31 cellular contexts compared by ENCODE assay signal in the genomic region with DNA sequence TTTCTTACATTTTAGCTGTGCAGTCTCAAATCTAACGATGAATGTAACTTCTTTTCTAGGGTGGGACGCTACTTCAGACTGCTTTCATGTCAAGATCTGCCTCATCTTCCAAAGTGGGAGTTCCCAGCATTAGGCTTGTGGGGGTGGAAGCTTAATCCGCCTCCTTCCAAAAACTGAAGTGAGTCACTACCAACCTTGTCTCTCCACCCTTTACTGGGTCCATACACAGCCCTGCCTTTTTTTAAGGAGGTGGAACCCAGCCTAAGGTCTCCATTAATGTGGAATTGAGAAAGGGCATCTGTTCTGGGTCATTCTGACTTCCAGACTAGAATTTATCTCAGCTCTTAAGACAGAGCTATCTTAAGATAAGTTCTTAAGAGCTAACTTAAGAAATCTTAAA. TPM values are rescaled to one million over a fixed set of nuclear protein-coding genes. Genes with fewer than 3 reads are reported as not detected.
DNase-seq lines count a peak whose midpoint lies in the region; ATAC-seq, FAIRE-seq and TF ChIP-seq lines count a peak whose summit lies in the region.
"Had no signal": no experiment of that assay in that cellular context is flagged by ENCODE, and none has a peak within 500 bp of the region (broad histone marks: within the 10 kb centered on the region; RNA-seq: fewer than 3 reads in every experiment).

No MANE protein-coding gene starts in this region.

- H3K4me1 ChIP-seq in breast epithelium (no peaks in the 10 kb centered on the region), keratinocyte (ENCODE audit: control insufficient read depth, extremely low read depth, insufficient read depth, low read length) (peaks cover 9% of the 10 kb centered on the region), uterus (peaks cover 0 to 5% of the 10 kb centered on the region in 2 donors)
- H3K4me1 ChIP-seq: ascending aorta, upper lobe of left lung had no signal

- FAIRE-seq in keratinocyte (lab: Jason Lieb, UNC), result peak; percentile 81
- FAIRE-seq: H1 had no signal

- H3K4me1 Mint-ChIP-seq in MCF 10A (ENCODE audit: insufficient read depth, unreplicated experiment), result no peaks in the 10 kb centered on the region
- H3K4me1 Mint-ChIP-seq: activated B cell treated with CpG ODN at 0.5 μM for 24 hours; stimulated activated naive B cell treated with anti-CD40 and anti-IgM and Interleukin-4, amounts not matched to agents 10 μg/mL and 1 μg/mL and 100 μg/mL, for 72 hours had no signal

- H3K79me2 ChIP-seq in keratinocyte (ENCODE audit: control insufficient read depth, insufficient read depth, low read length), result no peaks in the 10 kb centered on the region

- H3K4me3 Mint-ChIP-seq in MCF 10A (ENCODE audit: unreplicated experiment), result no peak overlapping the region
- H3K4me3 Mint-ChIP-seq: activated B cell treated with CpG ODN at 0.5 μM for 24 hours; activated naive CD8-positive, alpha-beta T cell; activated T-cell treated with anti-CD3 and anti-CD28 coated beads, Interleukin-2, amount 50 U/mL, for 24 hours; natural killer cell; stimulated activated naive B cell treated with anti-CD40 and anti-IgM and Interleukin-4, amounts not matched to agents 10 μg/mL and 1 μg/mL and 100 μg/mL, for 72 hours had no signal

- dilution Hi-C loops in keratinocyte (cut with MboI; ENCODE audit: extremely low pct_ligation_motif_present, low sequenced_read_pairs), result no loop called here

- H3K9me3 ChIP-seq in breast epithelium (no peaks in the 10 kb centered on the region), keratinocyte (ENCODE audit: control insufficient read depth, low read depth, low read length) (no peaks in the 10 kb centered on the region), uterus (no peaks in the 10 kb centered on the region)
- H3K9me3 ChIP-seq: ascending aorta, upper lobe of left lung had no signal

- TF ChIP-seq CTCF in MCF 10A (IDR thresholded peaks at IDR 0.05; ENCODE audit: unreplicated experiment), result no peak
- no peak for TF ChIP-seq CTCF in breast epithelium (IDR thresholded peaks at IDR 0.05)
- no peak for TF ChIP-seq CTCF in fibroblast of mammary gland (conservative IDR thresholded peaks at IDR 0.05; ENCODE audit: control insufficient read depth, insufficient read depth, low read depth, low read length)
- TF ChIP-seq CTCF in keratinocyte (optimal IDR thresholded peaks at IDR 0.05 in 1 of 3, IDR thresholded peaks at IDR 0.05 in 1 of 3, conservative IDR thresholded peaks at IDR 0.05 in 1 of 3; ENCODE audit: extremely low read depth in 1 of 3, insufficient read depth in 2 of 3, low read length in 3 of 3), result no peak
- no peak for TF ChIP-seq CTCF in uterus (IDR thresholded peaks at IDR 0.05)

- no peaks in the 10 kb centered on the region for H3K36me3 Mint-ChIP-seq in MCF 10A (ENCODE audit: insufficient read depth, unreplicated experiment)
- H3K36me3 Mint-ChIP-seq: natural killer cell; stimulated activated naive B cell treated with anti-CD40 and anti-IgM and Interleukin-4, amounts not matched to agents 10 μg/mL and 1 μg/mL and 100 μg/mL, for 72 hours had no signal

- H3K9ac ChIP-seq in keratinocyte (ENCODE audit: control insufficient read depth, extremely low read depth, insufficient read depth, low read length), result no peak overlapping the region

- no peaks in the 10 kb centered on the region for H3K27me3 ChIP-seq in breast epithelium
- no peaks in the 10 kb centered on the region for H3K27me3 ChIP-seq in keratinocyte (ENCODE audit: control insufficient read depth, extremely low read depth, insufficient read depth, low read length)
- no peaks in the 10 kb centered on the region for H3K27me3 ChIP-seq in uterus
- H3K27me3 ChIP-seq: ascending aorta, upper lobe of left lung had no signal

- intact Hi-C loops in MCF 10A (cut with micrococcal nuclease) (no loop called here), breast epithelium (cut with DNase I; ENCODE audit: low total_unique reads) (no loop called here), uterus (cut with DNase I; ENCODE audit: low total_unique reads) (no loop called here)

- H3K4me2 ChIP-seq in keratinocyte (ENCODE audit: control insufficient read depth, extremely low read depth, insufficient read depth, low read depth, low read length), result peak overlapping the region; percentile 39

- H3K27ac ChIP-seq in breast epithelium (no peak overlapping the region), keratinocyte (ENCODE audit: control insufficient read depth, insufficient read depth, low read length) (no peak overlapping the region), uterus (peak overlapping the region; percentile 26 to 61)
- H3K27ac ChIP-seq: 22Rv1, ascending aorta, C4-2B, upper lobe of left lung had no signal

- H3K9me1 ChIP-seq in keratinocyte (ENCODE audit: control insufficient read depth, extremely low read depth, insufficient read depth, low read length), result no peaks in the 10 kb centered on the region

- TF ChIP-seq POLR2A in breast epithelium (IDR thresholded peaks at IDR 0.05) (no peak), uterus (IDR thresholded peaks at IDR 0.05) (no peak)

- H3K4me3 ChIP-seq in breast epithelium (no peak overlapping the region), fibroblast of mammary gland (ENCODE audit: control insufficient read depth, low read depth, low read length) (no peak overlapping the region), keratinocyte (ENCODE audit: control insufficient read depth in 2 of 3, extremely low read depth in 1 of 3, insufficient read depth in 2 of 3, low read depth in 1 of 3, low read length in 3 of 3) (no peak overlapping the region), uterus (no peak overlapping the region)
- H3K4me3 ChIP-seq: ascending aorta, upper lobe of left lung had no signal

- H3K36me3 ChIP-seq in breast epithelium (no peaks in the 10 kb centered on the region), keratinocyte (ENCODE audit: control insufficient read depth in 2 of 2, extremely low read depth in 1 of 2, insufficient read depth in 2 of 2, low read length in 2 of 2) (peaks cover 0 to 2% of the 10 kb centered on the region in 2 experiments), uterus (no peaks in the 10 kb centered on the region)
- H3K36me3 ChIP-seq: ascending aorta, upper lobe of left lung had no signal

- no peaks in the 10 kb centered on the region for H3K27me3 Mint-ChIP-seq in MCF 10A (ENCODE audit: insufficient read depth, unreplicated experiment)
- H3K27me3 Mint-ChIP-seq: activated B cell treated with CpG ODN at 0.5 μM for 24 hours; activated naive CD8-positive, alpha-beta T cell; activated T-cell treated with anti-CD3 and anti-CD28 coated beads, Interleukin-2, amount 50 U/mL, for 24 hours had no signal

- H2AFZ ChIP-seq in keratinocyte (ENCODE audit: control insufficient read depth, low read length), result no peak overlapping the region

- POLR2A ChIA-PET in MCF 10A (lab: Yijun Ruan, JAX), result interaction anchor here (0.7 to 1.9 kb wide), 7 partner anchors 9 to 581 kb away, joined by 3 to 12 read pairs (median 3); partner anchors contain the start of gene NFE2L2

- no peaks in the 10 kb centered on the region for H3K9me3 Mint-ChIP-seq in MCF 10A (ENCODE audit: unreplicated experiment)
- H3K9me3 Mint-ChIP-seq: activated B cell treated with CpG ODN at 0.5 μM for 24 hours; activated T-cell treated with anti-CD3 and anti-CD28 coated beads, Interleukin-2, amount 50 U/mL, for 24 hours; natural killer cell; stimulated activated naive B cell treated with anti-CD40 and anti-IgM and Interleukin-4, amounts not matched to agents 10 μg/mL and 1 μg/mL and 100 μg/mL, for 72 hours had no signal

- no peaks in the 10 kb centered on the region for H4K20me1 ChIP-seq in keratinocyte (ENCODE audit: control insufficient read depth, extremely low read depth, insufficient read depth, low read length)

- DNase-seq in MCF 10A (ENCODE audit: unreplicated experiment) (peak; percentile 20), breast epithelium (ENCODE audit: low spot score in 2 of 2) (no peak), fibroblast of mammary gland (ENCODE audit: low read depth) (peak; percentile 62), keratinocyte (ENCODE audit: low read depth, low spot score) (no peak), uterus (peak; percentile 58 to 77), DMS79 (lab: John Stamatoyannopoulos, UW) (no peak)
- DNase-seq: activated B cell treated with CpG ODN at 0.5 μM for 24 hours; activated CD4-positive, alpha-beta T cell treated with anti-CD3 and anti-CD28 coated beads, Interleukin-2, amount 50 U/mL, for 1 hour; activated effector memory CD4-positive, alpha-beta T cell treated with anti-CD3 and anti-CD28 coated beads, Interleukin-2, amount 50 U/mL, for 16 hours; activated T-cell treated with anti-CD3 and anti-CD28 coated beads, Interleukin-2, amount 50 U/mL, for 24 hours; central memory CD4-positive, alpha-beta T cell; cortex of kidney; KBM-7; natural killer cell; NCI-H1105; NCI-H187 treated with DMSO at 0.1 percent for 48 hours; NCI-H2171; NCI-H510A; occipital lobe; RPMI8226; stimulated activated naive B cell treated with anti-CD40 and anti-IgM and Interleukin-4, amounts not matched to agents 10 μg/mL and 1 μg/mL and 100 μg/mL, for 72 hours; substantia nigra; T-helper 1 cell; upper lobe of left lung had no signal

- H3K27ac Mint-ChIP-seq in MCF 10A (ENCODE audit: low read depth, unreplicated experiment), result no peak overlapping the region
- H3K27ac Mint-ChIP-seq: activated B cell treated with CpG ODN at 0.5 μM for 24 hours; activated naive CD8-positive, alpha-beta T cell; activated T-cell treated with anti-CD3 and anti-CD28 coated beads, Interleukin-2, amount 50 U/mL, for 24 hours; natural killer cell; stimulated activated naive B cell treated with anti-CD40 and anti-IgM and Interleukin-4, amounts not matched to agents 10 μg/mL and 1 μg/mL and 100 μg/mL, for 72 hours had no signal

- ATAC-seq in GM21723 (IDR thresholded peaks at IDR 0.05; ENCODE audit: unreplicated experiment), result no peak
- ATAC-seq in HG02763 (IDR thresholded peaks at IDR 0.05; ENCODE audit: unreplicated experiment), result no peak
- ATAC-seq: natural killer cell; stimulated activated naive B cell treated with anti-CD40 and anti-IgM and Interleukin-4, amounts not matched to agents 10 μg/mL and 1 μg/mL and 100 μg/mL, for 72 hours had no signal

- CTCF ChIA-PET in MCF 10A (lab: Yijun Ruan, JAX), result interaction anchor here (0.6 to 4.1 kb wide), 3 partner anchors 10 to 44 kb away, joined by 3 to 17 read pairs (median 15); partner anchors contain the start of gene NFE2L2

- no TSS peak for BruUV-seq in MCF 10A (replicated peaks; lab: Mats Ljungman, UMichigan)

RNA-seq across cellular contexts. Expression of gene NFE2L2, which starts 42.0 kb away (rescaled TPM):
- 135 and 180 TPM in 2 replicates for total RNA-seq in MCF 10A (2022)
- total RNA-seq in breast epithelium, result 100 to 1,000 TPM in 2 of 3 donors, 10 to 100 TPM in 1; 63.8 to 133 (median 124) TPM
- polyA plus RNA-seq in keratinocyte, result 148 to 209 TPM (median 177 TPM) in 3 replicates
- 270 TPM for polyA plus RNA-seq in keratinocyte (2011; ENCODE audit: low read depth)
- polyA plus RNA-seq in keratinocyte (2011; cell fraction: cytosol; rRNA removed), result 125 and 255 TPM in 2 replicates
- polyA plus RNA-seq in keratinocyte (2011; cell fraction: nucleus; rRNA removed), result 188 and 209 TPM in 2 replicates
- polyA plus RNA-seq in keratinocyte (2012; ENCODE audit: low replicate concordance), result 73.8 and 149 TPM in 2 replicates
- 111 to 217 TPM (median 195 TPM) in 3 replicates for polyA minus RNA-seq in keratinocyte
- 156 TPM for polyA minus RNA-seq in keratinocyte (2011; cell fraction: cytosol; rRNA and poly(A)+ RNA removed)
- polyA minus RNA-seq in keratinocyte (2011; cell fraction: nucleus; rRNA and poly(A)+ RNA removed), result 72.8 and 148 TPM in 2 replicates
- total RNA-seq in uterus, result 100 to 1,000 TPM in 1 of 4 donors, 10 to 100 TPM in 3; 53.0 to 148 (median 90.0) TPM

Comparison
In these comparisons a context has a peak if more than half of its experiments do, and no peak if none do; other contexts are left out.
1. DNase-seq: peak in MCF 10A (single experiment), fibroblast of mammary gland (single experiment) and uterus (2 of 2); none in breast epithelium (0 of 2), keratinocyte (single experiment) and DMS79 (single experiment).
2. H3K27ac ChIP-seq: peak in uterus (2 of 2); none in breast epithelium (0 of 2) and keratinocyte (single experiment).